In the genomic region with DNA sequence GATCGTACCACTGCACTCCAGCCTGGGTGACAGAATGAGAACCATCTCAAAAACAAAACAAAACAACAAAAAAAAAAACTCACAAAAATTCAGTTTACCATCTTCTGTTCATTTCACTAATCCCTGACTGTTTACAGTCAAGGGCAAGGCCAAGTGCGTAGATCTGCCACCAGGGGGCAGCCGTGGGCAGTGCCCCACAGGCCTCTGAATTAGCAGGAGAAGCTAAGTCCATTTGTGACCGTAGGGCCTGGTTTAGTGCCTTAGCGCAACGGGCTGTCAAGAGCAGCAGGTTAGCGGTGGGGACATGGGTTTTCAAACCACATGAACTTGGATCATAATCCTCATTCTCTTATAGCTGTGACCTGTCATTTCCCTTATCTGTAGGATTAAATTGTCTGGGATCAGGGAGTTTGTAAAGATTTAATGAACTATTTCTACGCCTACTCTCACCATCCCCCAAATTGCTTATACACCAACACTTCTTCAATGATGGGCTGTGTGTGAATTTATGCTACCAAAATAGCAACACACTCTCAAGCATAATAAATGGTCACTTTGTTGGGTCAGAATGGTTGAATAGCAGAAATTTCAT, we compare ENCODE assay signal across 8 cellular contexts. TPM values are rescaled to one million over a fixed set of nuclear protein-coding genes. Genes with fewer than 3 reads are reported as not detected.
DNase-seq lines count a peak whose midpoint lies in the region; ATAC-seq and TF ChIP-seq lines count a peak whose summit lies in the region.

No MANE protein-coding gene starts in this region.

- peak; percentile 90 for TF ChIP-seq CTCF in activated CD8-positive, alpha-beta T cell treated with anti-CD3 and anti-CD28 coated beads for 36 hours (IDR thresholded peaks at IDR 0.05)
- TF ChIP-seq CTCF in mesothelial cell of epicardium (IDR thresholded peaks at IDR 0.05; ENCODE audit: unreplicated experiment): peak; percentile 94

- H3K9me3 Mint-ChIP-seq in activated CD8-positive, alpha-beta T cell treated with anti-CD3 and anti-CD28 coated beads for 36 hours: no peaks in the 10 kb centered on the region
- no peaks in the 10 kb centered on the region for H3K9me3 Mint-ChIP-seq in effector memory CD8-positive, alpha-beta T cell
- no peaks in the 10 kb centered on the region for H3K9me3 Mint-ChIP-seq in mesothelial cell of epicardium

- H3K36me3 Mint-ChIP-seq in activated CD8-positive, alpha-beta T cell treated with anti-CD3 and anti-CD28 coated beads for 36 hours (ENCODE audit: low read depth): no peaks in the 10 kb centered on the region
- H3K36me3 Mint-ChIP-seq in effector memory CD8-positive, alpha-beta T cell (ENCODE audit: insufficient read depth): peaks cover 9% of the 10 kb centered on the region
- no peaks in the 10 kb centered on the region for H3K36me3 Mint-ChIP-seq in mesothelial cell of epicardium

- CTCF ChIA-PET in activated CD8-positive, alpha-beta T cell treated with anti-CD3 and anti-CD28 coated beads for 36 hours (lab: Charles Lee): interaction anchor here (0.5 to 1.9 kb wide), 32 partner anchors 10 to 426 kb away, joined by 3 to 12 read pairs (median 4); partner anchors contain the start of genes KCTD10, MMAB, MVK and UBE3B

- intact Hi-C loops in activated CD8-positive, alpha-beta T cell treated with anti-CD3 and anti-CD28 coated beads for 36 hours (cut with micrococcal nuclease): loop anchor here (5.0 kb wide), 1 partner anchor 344 kb away; no protein-coding TSS in a partner anchor

- H3K27me3 Mint-ChIP-seq in activated CD8-positive, alpha-beta T cell treated with anti-CD3 and anti-CD28 coated beads for 36 hours: peaks cover 6% of the 10 kb centered on the region
- H3K27me3 Mint-ChIP-seq in effector memory CD8-positive, alpha-beta T cell: peaks cover 24 to 36% of the 10 kb centered on the region in 2 donors
- H3K27me3 Mint-ChIP-seq in mesothelial cell of epicardium (ENCODE audit: low read depth): peaks cover 5% of the 10 kb centered on the region

- peak; percentile 58 for DNase-seq in GM04504 (ENCODE audit: low read depth)
- peak; percentile 92 for DNase-seq in NCI-H82 (lab: John Stamatoyannopoulos, UW)
- DNase-seq in activated CD8-positive, alpha-beta T cell treated with anti-CD3 and anti-CD28 coated beads for 36 hours: peak; percentile 81
- peak; percentile 64 to 72 (median 67) for DNase-seq in effector memory CD8-positive, alpha-beta T cell
- peak; percentile 58 to 78 for DNase-seq in mesothelial cell of epicardium (ENCODE audit: low spot score in 2 of 2, unreplicated experiment in 2 of 2)
- peak; percentile 67 to 68 for DNase-seq in stimulated activated CD8-positive, alpha-beta memory T cell treated with anti-CD3 and anti-CD28 coated beads, Interleukin-2, amount 100 ng/mL, for 48 hours (ENCODE audit: low read depth in 2 of 2)

- H3K27ac Mint-ChIP-seq in activated CD8-positive, alpha-beta T cell treated with anti-CD3 and anti-CD28 coated beads for 36 hours: no peak overlapping the region
- no peak overlapping the region for H3K27ac Mint-ChIP-seq in effector memory CD8-positive, alpha-beta T cell
- H3K27ac Mint-ChIP-seq in mesothelial cell of epicardium: no peak overlapping the region

- POLR2A ChIA-PET in activated CD8-positive, alpha-beta T cell treated with anti-CD3 and anti-CD28 coated beads for 36 hours (lab: Charles Lee): no interaction called here

- no peak overlapping the region for H3K4me3 Mint-ChIP-seq in activated CD8-positive, alpha-beta T cell treated with anti-CD3 and anti-CD28 coated beads for 36 hours
- no peak overlapping the region for H3K4me3 Mint-ChIP-seq in effector memory CD8-positive, alpha-beta T cell
- no peak overlapping the region for H3K4me3 Mint-ChIP-seq in mesothelial cell of epicardium

- H3K4me1 Mint-ChIP-seq in activated CD8-positive, alpha-beta T cell treated with anti-CD3 and anti-CD28 coated beads for 36 hours (ENCODE audit: low read depth): peaks cover 5% of the 10 kb centered on the region
- peaks cover 5 to 8% of the 10 kb centered on the region in 2 donors for H3K4me1 Mint-ChIP-seq in effector memory CD8-positive, alpha-beta T cell (ENCODE audit: low read depth in 2 of 2)
- peaks cover 1% of the 10 kb centered on the region for H3K4me1 Mint-ChIP-seq in mesothelial cell of epicardium

- ATAC-seq in HG03565 (IDR thresholded peaks at IDR 0.05; ENCODE audit: unreplicated experiment) (peak; percentile 54), GM21529 (IDR thresholded peaks at IDR 0.05; ENCODE audit: unreplicated experiment) (no peak)
- ATAC-seq in activated CD8-positive, alpha-beta T cell treated with anti-CD3 and anti-CD28 coated beads for 36 hours: peak; percentile 95
- ATAC-seq in effector memory CD8-positive, alpha-beta T cell (replicated peaks): peak; percentile 91

RNA-seq across cellular contexts. Expression of gene KCTD10, which starts 49.0 kb away (rescaled TPM):
- total RNA-seq in activated CD8-positive, alpha-beta T cell treated with anti-CD3 and anti-CD28 coated beads for 36 hours: 10 to 100 TPM; 37.4 to 38.2 TPM
- 54.0 to 56.2 TPM (median 54.8 TPM) in 3 replicates for total RNA-seq in mesothelial cell of epicardium

RNA-seq across cellular contexts. Expression of gene UBE3B, which starts 49.3 kb away (rescaled TPM):
- total RNA-seq in activated CD8-positive, alpha-beta T cell treated with anti-CD3 and anti-CD28 coated beads for 36 hours: 10 to 100 TPM; 22.5 to 24.9 TPM
- 41.4 to 47.1 TPM (median 42.8 TPM) in 3 replicates for total RNA-seq in mesothelial cell of epicardium
